19 cellular contexts compared by ENCODE assay signal in the genomic region with DNA sequence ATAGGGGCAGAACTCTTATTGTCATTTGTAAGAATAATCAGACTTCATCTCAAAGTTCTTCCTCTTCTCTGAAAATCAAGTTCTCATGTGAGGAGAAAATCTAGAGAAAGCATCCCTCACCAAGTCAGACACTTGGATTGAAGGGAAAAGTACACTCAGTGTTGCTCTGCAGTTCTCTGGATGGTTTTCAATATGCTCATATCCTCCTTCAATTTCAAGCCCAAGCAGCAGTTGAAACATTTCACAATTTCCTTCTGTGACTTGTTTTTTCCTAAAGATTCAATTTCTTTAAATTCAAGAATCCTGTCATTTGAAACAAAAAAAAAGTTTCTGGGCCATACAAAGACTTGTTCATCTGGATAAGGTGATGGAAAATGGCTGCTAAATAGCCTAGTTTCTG.
"Had no signal": no experiment of that assay in that cellular context is flagged by ENCODE, and none has a peak within 500 bp of the region (broad histone marks: within the 10 kb centered on the region; RNA-seq: fewer than 3 reads in every experiment).

No MANE protein-coding gene starts in this region.

- H3K9me3 Mint-ChIP-seq: effector memory CD8-positive, alpha-beta T cell; nephron had no signal

- DNase-seq: activated CD4-positive, CD25-positive, alpha-beta regulatory T cell; activated naive CD4-positive, alpha-beta T cell treated with Interleukin-2 at 50 U/mL for 16 hours; dermis blood vessel endothelial cell; effector memory CD8-positive, alpha-beta T cell; heart left ventricle; kidney glomerular epithelial cell; left ventricle myocardium inferior; mammary epithelial cell; midbrain; stimulated activated naive CD4-positive, alpha-beta T cell; T1000 had no signal

- H3K4me3 ChIP-seq: ascending aorta, breast epithelium, gastroesophageal sphincter, heart left ventricle, left ventricle myocardium inferior, SK-N-MC, tibial nerve had no signal

- H3K27ac Mint-ChIP-seq: activated T-helper 17 cell treated with anti-CD3 and anti-CD28 coated beads, Interleukin-2, amount 50 U/mL, for 72 hours; effector memory CD8-positive, alpha-beta T cell; nephron had no signal

- ATAC-seq: effector memory CD8-positive, alpha-beta T cell; gastroesophageal sphincter; heart left ventricle; sciatic nerve had no signal

- H3K4me3 Mint-ChIP-seq: activated T-helper 17 cell treated with anti-CD3 and anti-CD28 coated beads, Interleukin-2, amount 50 U/mL, for 72 hours; effector memory CD8-positive, alpha-beta T cell; nephron had no signal
